ENCODE assay signal across 8 cellular contexts in the genomic region with DNA sequence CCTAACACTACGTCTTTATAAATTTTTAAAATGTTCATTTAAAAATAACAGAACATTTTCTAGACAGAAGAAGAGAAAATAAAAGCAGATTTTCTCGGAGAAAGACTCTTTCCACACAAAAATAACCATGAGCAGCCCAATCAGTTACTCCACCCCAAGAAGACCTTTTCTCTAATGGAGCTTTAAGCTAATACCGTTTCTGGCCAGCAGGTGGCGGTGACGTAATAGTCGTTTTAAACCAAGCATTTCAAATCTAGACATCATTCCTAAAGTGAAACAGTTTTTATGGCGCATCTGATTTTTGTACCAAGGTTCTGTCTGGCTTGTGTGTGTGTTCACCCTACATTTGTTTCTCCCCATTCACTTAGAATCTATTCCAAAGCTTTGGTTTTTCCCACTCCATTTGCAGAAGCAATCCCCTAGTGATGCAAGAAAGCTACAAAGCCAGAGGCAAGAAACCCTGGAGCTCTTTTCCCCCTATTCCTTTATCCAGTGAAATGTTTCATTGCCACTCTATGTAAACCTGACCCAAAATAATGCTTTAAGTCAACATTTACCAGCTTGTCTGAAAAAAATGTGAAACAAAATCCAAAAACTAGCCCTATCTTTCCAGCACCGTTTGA.
A peak's percentile ranks its signal among the peaks of the same experiment; 100 is the strongest.
DNase-seq lines count a peak whose midpoint lies in the region; ATAC-seq and TF ChIP-seq lines count a peak whose summit lies in the region.

No MANE protein-coding gene starts in this region.

- intact Hi-C loops in natural killer cell (cut with micrococcal nuclease) = loop anchor here (1.0 to 2.0 kb wide), 2 partner anchors 110 to 117 kb away; no protein-coding TSS in a partner anchor

- H3K4me1 Mint-ChIP-seq in activated CD8-positive, alpha-beta memory T cell treated with anti-CD3 and anti-CD28 coated beads, Interleukin-2, amount 10 ng/mL, durations not matched to agents 7 days and 5 days = no peaks in the 10 kb centered on the region
- H3K4me1 Mint-ChIP-seq in natural killer cell = peaks cover 0 to 5% of the 10 kb centered on the region in 2 donors
- no peaks in the 10 kb centered on the region for H3K4me1 Mint-ChIP-seq in stimulated activated effector memory CD8-positive, alpha-beta T cell treated with anti-CD3 and anti-CD28 coated beads, Interleukin-12 subunit alpha, Interleukin-12 subunit beta, amount 100 ng/mL, for 72 hours

- no peak overlapping the region for H3K4me3 Mint-ChIP-seq in activated CD8-positive, alpha-beta memory T cell treated with anti-CD3 and anti-CD28 coated beads, Interleukin-2, amount 10 ng/mL, durations not matched to agents 7 days and 5 days
- no peak overlapping the region for H3K4me3 Mint-ChIP-seq in natural killer cell
- no peak overlapping the region for H3K4me3 Mint-ChIP-seq in stimulated activated effector memory CD8-positive, alpha-beta T cell treated with anti-CD3 and anti-CD28 coated beads, Interleukin-12 subunit alpha, Interleukin-12 subunit beta, amount 100 ng/mL, for 72 hours

- DNase-seq in AG09309 (ENCODE audit: low read depth) (peak; percentile 29), NOMO-1 (lab: John Stamatoyannopoulos, UW; ENCODE audit: unreplicated experiment in 2 of 2) (peak; percentile 39 to 45), epithelial cell of proximal tubule (ENCODE audit: low read depth) (peak; percentile 38), natural killer cell (peak; percentile 62)
- peak; percentile 80 for DNase-seq in activated CD8-positive, alpha-beta memory T cell treated with anti-CD3 and anti-CD28 coated beads, Interleukin-2, amount 10 ng/mL, durations not matched to agents 7 days and 5 days
- peak; percentile 39 to 81 for DNase-seq in stimulated activated effector memory CD8-positive, alpha-beta T cell treated with anti-CD3 and anti-CD28 coated beads, Interleukin-12 subunit alpha, Interleukin-12 subunit beta, amount 100 ng/mL, for 72 hours (ENCODE audit: low spot score in 2 of 2)

- TF ChIP-seq CTCF in AG09309 (IDR thresholded peaks at IDR 0.05; ENCODE audit: control insufficient read depth, insufficient read depth, low read depth, low read length, missing control alignments) = peak; percentile 73
- TF ChIP-seq CTCF in epithelial cell of proximal tubule (conservative IDR thresholded peaks at IDR 0.05; ENCODE audit: low read depth, low read length) = peak; percentile 91
- peak; percentile 90 for TF ChIP-seq CTCF in natural killer cell (IDR thresholded peaks at IDR 0.05)

- H3K27ac Mint-ChIP-seq in activated CD8-positive, alpha-beta memory T cell treated with anti-CD3 and anti-CD28 coated beads, Interleukin-2, amount 10 ng/mL, durations not matched to agents 7 days and 5 days = no peak overlapping the region
- H3K27ac Mint-ChIP-seq in natural killer cell = no peak overlapping the region
- no peak overlapping the region for H3K27ac Mint-ChIP-seq in stimulated activated effector memory CD8-positive, alpha-beta T cell treated with anti-CD3 and anti-CD28 coated beads, Interleukin-12 subunit alpha, Interleukin-12 subunit beta, amount 100 ng/mL, for 72 hours

- no peaks in the 10 kb centered on the region for H3K9me3 Mint-ChIP-seq in activated CD8-positive, alpha-beta memory T cell treated with anti-CD3 and anti-CD28 coated beads, Interleukin-2, amount 10 ng/mL, durations not matched to agents 7 days and 5 days (ENCODE audit: low read depth)
- no peaks in the 10 kb centered on the region for H3K9me3 Mint-ChIP-seq in natural killer cell
- H3K9me3 Mint-ChIP-seq in stimulated activated effector memory CD8-positive, alpha-beta T cell treated with anti-CD3 and anti-CD28 coated beads, Interleukin-12 subunit alpha, Interleukin-12 subunit beta, amount 100 ng/mL, for 72 hours = no peaks in the 10 kb centered on the region

- ATAC-seq in GM18909 (IDR thresholded peaks at IDR 0.05; ENCODE audit: poor library complexity, unreplicated experiment) = peak; percentile 90
- peak; percentile 87 for ATAC-seq in HG03565 (IDR thresholded peaks at IDR 0.05; ENCODE audit: unreplicated experiment)
- ATAC-seq in activated CD8-positive, alpha-beta memory T cell treated with anti-CD3 and anti-CD28 coated beads, Interleukin-2, amount 10 ng/mL, durations not matched to agents 7 days and 5 days = no peak
- ATAC-seq in natural killer cell = peak in 2 of 3 donors; percentile 59 to 71
- ATAC-seq in stimulated activated effector memory CD8-positive, alpha-beta T cell treated with anti-CD3 and anti-CD28 coated beads, Interleukin-12 subunit alpha, Interleukin-12 subunit beta, amount 100 ng/mL, for 72 hours = no peak

- peaks cover 3% of the 10 kb centered on the region for H3K27me3 Mint-ChIP-seq in activated CD8-positive, alpha-beta memory T cell treated with anti-CD3 and anti-CD28 coated beads, Interleukin-2, amount 10 ng/mL, durations not matched to agents 7 days and 5 days
- H3K27me3 Mint-ChIP-seq in natural killer cell (ENCODE audit: low read depth in 2 of 2) = peaks cover 15 to 16% of the 10 kb centered on the region in 2 donors

- CTCF ChIA-PET in activated CD8-positive, alpha-beta memory T cell treated with anti-CD3 and anti-CD28 coated beads, Interleukin-2, amount 10 ng/mL, durations not matched to agents 7 days and 5 days (lab: Charles Lee) = interaction anchor here (0.8 to 3.7 kb wide), 18 partner anchors 10 to 332 kb away, joined by 3 to 53 read pairs (median 3); no protein-coding TSS in a partner anchor

- H3K4me3 ChIP-seq in AG09309 (ENCODE audit: control insufficient read depth, low read depth, low read length) = no peak overlapping the region
- H3K4me3 ChIP-seq in epithelial cell of proximal tubule (ENCODE audit: low read depth, low read length) = no peak overlapping the region

- H3K36me3 Mint-ChIP-seq in activated CD8-positive, alpha-beta memory T cell treated with anti-CD3 and anti-CD28 coated beads, Interleukin-2, amount 10 ng/mL, durations not matched to agents 7 days and 5 days = no peaks in the 10 kb centered on the region
- H3K36me3 Mint-ChIP-seq in natural killer cell = no peaks in the 10 kb centered on the region
- no peaks in the 10 kb centered on the region for H3K36me3 Mint-ChIP-seq in stimulated activated effector memory CD8-positive, alpha-beta T cell treated with anti-CD3 and anti-CD28 coated beads, Interleukin-12 subunit alpha, Interleukin-12 subunit beta, amount 100 ng/mL, for 72 hours

Comparison
In these comparisons a context has a peak if more than half of its experiments do, and no peak if none do; other contexts are left out.
1. DNase-seq: peak in every context shown above with its lines; median percentile 80 in activated CD8-positive, alpha-beta memory T cell treated with anti-CD3 and anti-CD28 coated beads, Interleukin-2, amount 10 ng/mL, durations not matched to agents 7 days and 5 days; 62 in natural killer cell; 60 in stimulated activated effector memory CD8-positive, alpha-beta T cell treated with anti-CD3 and anti-CD28 coated beads, Interleukin-12 subunit alpha, Interleukin-12 subunit beta, amount 100 ng/mL, for 72 hours; 42 in NOMO-1; 38 in epithelial cell of proximal tubule; 29 in AG09309.
2. ATAC-seq: peak in GM18909 (single experiment), HG03565 (single experiment) and natural killer cell (2 of 3); none in activated CD8-positive, alpha-beta memory T cell treated with anti-CD3 and anti-CD28 coated beads, Interleukin-2, amount 10 ng/mL, durations not matched to agents 7 days and 5 days (single experiment) and stimulated activated effector memory CD8-positive, alpha-beta T cell treated with anti-CD3 and anti-CD28 coated beads, Interleukin-12 subunit alpha, Interleukin-12 subunit beta, amount 100 ng/mL, for 72 hours (single experiment).
3. Peak in every context shown above with its lines, with median percentiles within 50 percentile points of each other: CTCF ChIP-seq.